ENCODE assay signal across 8 cellular contexts in genomic region chr14:91417134-91417982, GRCh38. TPM values are rescaled to one million over a fixed set of nuclear protein-coding genes. Genes with fewer than 3 reads are reported as not detected.
DNase-seq lines count a peak whose midpoint lies in the region; TF ChIP-seq lines count a peak whose summit lies in the region.

A gene with protein sequence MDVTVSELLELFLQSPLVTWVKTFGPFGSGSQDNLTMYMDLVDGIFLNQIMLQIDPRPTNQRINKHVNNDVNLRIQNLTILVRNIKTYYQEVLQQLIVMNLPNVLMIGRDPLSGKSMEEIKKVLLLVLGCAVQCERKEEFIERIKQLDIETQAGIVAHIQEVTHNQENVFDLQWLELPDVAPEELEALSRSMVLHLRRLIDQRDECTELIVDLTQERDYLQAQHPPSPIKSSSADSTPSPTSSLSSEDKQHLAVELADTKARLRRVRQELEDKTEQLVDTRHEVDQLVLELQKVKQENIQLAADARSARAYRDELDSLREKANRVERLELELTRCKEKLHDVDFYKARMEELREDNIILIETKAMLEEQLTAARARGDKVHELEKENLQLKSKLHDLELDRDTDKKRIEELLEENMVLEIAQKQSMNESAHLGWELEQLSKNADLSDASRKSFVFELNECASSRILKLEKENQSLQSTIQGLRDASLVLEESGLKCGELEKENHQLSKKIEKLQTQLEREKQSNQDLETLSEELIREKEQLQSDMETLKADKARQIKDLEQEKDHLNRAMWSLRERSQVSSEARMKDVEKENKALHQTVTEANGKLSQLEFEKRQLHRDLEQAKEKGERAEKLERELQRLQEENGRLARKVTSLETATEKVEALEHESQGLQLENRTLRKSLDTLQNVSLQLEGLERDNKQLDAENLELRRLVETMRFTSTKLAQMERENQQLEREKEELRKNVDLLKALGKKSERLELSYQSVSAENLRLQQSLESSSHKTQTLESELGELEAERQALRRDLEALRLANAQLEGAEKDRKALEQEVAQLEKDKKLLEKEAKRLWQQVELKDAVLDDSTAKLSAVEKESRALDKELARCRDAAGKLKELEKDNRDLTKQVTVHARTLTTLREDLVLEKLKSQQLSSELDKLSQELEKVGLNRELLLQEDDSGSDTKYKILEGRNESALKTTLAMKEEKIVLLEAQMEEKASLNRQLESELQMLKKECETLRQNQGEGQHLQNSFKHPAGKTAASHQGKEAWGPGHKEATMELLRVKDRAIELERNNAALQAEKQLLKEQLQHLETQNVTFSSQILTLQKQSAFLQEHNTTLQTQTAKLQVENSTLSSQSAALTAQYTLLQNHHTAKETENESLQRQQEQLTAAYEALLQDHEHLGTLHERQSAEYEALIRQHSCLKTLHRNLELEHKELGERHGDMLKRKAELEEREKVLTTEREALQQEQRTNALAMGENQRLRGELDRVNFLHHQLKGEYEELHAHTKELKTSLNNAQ (N-terminal part only) (minus strand): TSS chr14:91417820. CDS start chr14:91417690, 130 bp downstream.

- no peak within 1 kb of the TSS for H3K27ac Mint-ChIP-seq in glutamatergic neuron (ENCODE audit: unreplicated experiment)

- peaks cover 13% of the 10 kb centered on the region for H3K27me3 Mint-ChIP-seq in glutamatergic neuron (ENCODE audit: unreplicated experiment)

- no peaks in the 10 kb centered on the region for H3K27me3 ChIP-seq in ovary

- no peak for TF ChIP-seq EP300 in ovary (IDR thresholded peaks at IDR 0.05)

- peaks cover 10% of the 10 kb centered on the region for H3K9me3 Mint-ChIP-seq in glutamatergic neuron (ENCODE audit: unreplicated experiment)

- in situ Hi-C loops in Caki2 (cut with HindIII; ENCODE audit: low pct_unique_long_range_greater_than_20kb, low sequenced_read_pairs): no loop called here

- H3K9me3 ChIP-seq in ovary: no peaks in the 10 kb centered on the region

- H3K4me1 Mint-ChIP-seq in glutamatergic neuron (ENCODE audit: low read depth, unreplicated experiment): peaks cover 24% of the 10 kb centered on the region

- no peak for TF ChIP-seq POLR2A in ovary (IDR thresholded peaks at IDR 0.05)

- WGBS in ovary, 3 donors: 1 to 2% (median 2%) methylated on average over 50 to 98 of the region's 102 CpGs
- WGBS in urinary bladder: under 1% methylated on average over 101 of the region's 102 CpGs

- H3K36me3 Mint-ChIP-seq in glutamatergic neuron (ENCODE audit: unreplicated experiment): no peaks in the 10 kb centered on the region

- no peak within 1 kb of the TSS for H3K27ac ChIP-seq in ovary
- H3K27ac ChIP-seq in urinary bladder (ENCODE audit: low read depth): no peak within 1 kb of the TSS

- intact Hi-C loops in ovary (cut with DNase I): loop anchor here in 3 of 4 donors (5.0 to 10.0 kb wide), 2 partner anchors 90 to 93 kb away; no protein-coding TSS in a partner anchor

- peak within 1 kb of the TSS; percentile 44 for H3K4me3 ChIP-seq in ovary
- peak within 1 kb of the TSS; percentile 89 for H3K4me3 ChIP-seq in urinary bladder (ENCODE audit: low read depth, low read length)

- peak within 1 kb of the TSS; percentile 95 for H3K4me3 Mint-ChIP-seq in glutamatergic neuron (ENCODE audit: unreplicated experiment)

- H3K36me3 ChIP-seq in ovary (no peaks in the 10 kb centered on the region), urinary bladder (ENCODE audit: insufficient read depth) (no peaks in the 10 kb centered on the region)

- TF ChIP-seq CTCF in GM20000 (IDR thresholded peaks at IDR 0.05; ENCODE audit: extremely low read depth, missing control alignments): peak; percentile 18
- no peak for TF ChIP-seq CTCF in glutamatergic neuron (IDR thresholded peaks at IDR 0.05; ENCODE audit: partially characterized antibody, unreplicated experiment)
- no peak for TF ChIP-seq CTCF in ovary (IDR thresholded peaks at IDR 0.05)

- peak; percentile 49 for DNase-seq in Caki2 (ENCODE audit: low read depth)
- DNase-seq in GM20000 (ENCODE audit: low spot score): peak; percentile 93
- peak; percentile 39 for DNase-seq in HT1080 (ENCODE audit: low read depth)
- DNase-seq in RPMI8226: peak; percentile 85
- peak; percentile 67 for DNase-seq in activated gamma-delta T cell treated with Interleukin-2 at 50 U/mL for 16 hours
- peak; percentile 73 for DNase-seq in glutamatergic neuron
- DNase-seq in ovary: peak in 2 of 5 donors; percentile 43 to 49

- H3K4me1 ChIP-seq in ovary (ENCODE audit: insufficient read depth) (peaks cover 5% of the 10 kb centered on the region), urinary bladder (ENCODE audit: insufficient read depth) (no peaks in the 10 kb centered on the region)

RNA-seq across cellular contexts. Expression of the gene that starts here (rescaled TPM):
- 1.2 and 2.0 TPM in 2 replicates for total RNA-seq in Caki2 (2014; rRNA removed; shearing (Covaris generic); ENCODE audit: low replicate concordance)
- total RNA-seq in HT1080 (2014; rRNA removed; shearing (Covaris generic)): 13.2 and 15.2 TPM in 2 replicates
- polyA plus RNA-seq in HT1080 (2015; cell fraction: cytosol; rRNA removed): 7.8 and 8.4 TPM in 2 replicates
- polyA plus RNA-seq in HT1080 (2015; cell fraction: nucleus; rRNA removed): 14.2 and 20.7 TPM in 2 replicates
- 68.0 TPM for total RNA-seq in glutamatergic neuron (ENCODE audit: unreplicated experiment)
- 10 to 100 TPM in 1 of 7 donors, 1 to 10 TPM in 6; 2.0 to 17.7 (median 5.1) TPM for total RNA-seq in ovary
- polyA plus RNA-seq in ovary: 1 to 10 TPM; 2.3 to 3.1 TPM
- 19.7 TPM for total RNA-seq in urinary bladder
- 14.6 TPM for polyA plus RNA-seq in urinary bladder
